ENCODE assay signal across 8 cellular contexts in the genomic region with DNA sequence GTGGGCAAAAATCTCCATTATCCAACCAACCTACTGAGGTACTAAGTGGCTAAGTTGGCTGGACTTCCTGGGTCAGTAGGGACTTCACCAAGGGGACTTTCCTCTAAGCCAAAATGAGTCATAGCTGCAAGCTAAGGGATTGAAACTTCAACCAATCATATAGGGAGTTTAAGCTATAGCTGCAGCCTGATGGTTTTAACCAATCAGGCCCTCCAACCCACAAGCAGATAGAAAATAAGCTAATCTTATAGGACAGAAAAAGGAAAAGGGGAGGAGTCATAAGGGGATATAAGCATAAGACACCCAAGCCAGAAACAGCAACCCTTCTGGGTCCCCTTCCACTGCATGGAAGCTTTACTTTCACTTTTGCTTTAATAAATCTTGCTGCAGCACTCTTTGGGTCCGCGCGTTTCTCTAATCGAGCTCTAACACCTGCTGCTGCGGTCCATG.
DNase-seq lines count a peak whose midpoint lies in the region; ATAC-seq lines count a peak whose summit lies in the region.
"Not testable (repeated sequence)": the region's sequence is repeated elsewhere in the genome, so short reads cannot be mapped to it uniquely, and the experiment has no call there.

No MANE protein-coding gene starts in this region.

- H3K36me3 Mint-ChIP-seq in CD4-positive, CD25-positive, alpha-beta regulatory T cell; T-cell; activated T-cell treated with anti-CD3 and anti-CD28 coated beads, Interleukin-2, amount 50 U/mL, for 24 hours (ENCODE audit: low read depth); central memory CD8-positive, alpha-beta T cell (ENCODE audit: insufficient read depth); memory B cell: not testable (repeated sequence)

- not testable (repeated sequence) for H3K9me3 ChIP-seq in CD4-positive, CD25-positive, alpha-beta regulatory T cell (ENCODE audit: control insufficient read depth in 2 of 2, low read length in 2 of 2)

- H3K27ac Mint-ChIP-seq in CD4-positive, CD25-positive, alpha-beta regulatory T cell = peak overlapping the region; percentile 45 to 79 (median 79)
- peak overlapping the region; percentile 9 to 80 for H3K27ac Mint-ChIP-seq in T-cell
- not testable (repeated sequence) for H3K27ac Mint-ChIP-seq in activated T-cell treated with anti-CD3 and anti-CD28 coated beads, Interleukin-2, amount 50 U/mL, for 24 hours; memory B cell
- peak overlapping the region; percentile 72 for H3K27ac Mint-ChIP-seq in central memory CD8-positive, alpha-beta T cell (ENCODE audit: low read depth)

- peak; percentile 37 to 45 for ATAC-seq in CD4-positive, CD25-positive, alpha-beta regulatory T cell (ENCODE audit: low read depth in 2 of 2)
- ATAC-seq in GM18873 (IDR thresholded peaks at IDR 0.05; ENCODE audit: low FRiP score, unreplicated experiment) (peak; percentile 47), T-cell (replicated peaks in 1 of 4) (peak in 3 of 4 experiments; percentile 33 to 61 (median 53)), memory B cell (ENCODE audit: low read depth) (peak; percentile 45)
- peak; percentile 60 for ATAC-seq in central memory CD8-positive, alpha-beta T cell (replicated peaks; ENCODE audit: extremely low read depth, poor library complexity, severe bottlenecking)

- not testable (repeated sequence) for H3K36me3 ChIP-seq in CD4-positive, CD25-positive, alpha-beta regulatory T cell (ENCODE audit: control insufficient read depth, insufficient read depth, low read length)

- not testable (repeated sequence) for H3K27me3 Mint-ChIP-seq in CD4-positive, CD25-positive, alpha-beta regulatory T cell; T-cell; activated T-cell treated with anti-CD3 and anti-CD28 coated beads, Interleukin-2, amount 50 U/mL, for 24 hours; central memory CD8-positive, alpha-beta T cell; memory B cell

- POLR2A ChIA-PET in T-cell (lab: Charles Lee) = not testable (repeated sequence)

- not testable (repeated sequence) for H3K4me1 ChIP-seq in CD4-positive, CD25-positive, alpha-beta regulatory T cell (ENCODE audit: control insufficient read depth, insufficient read depth, low read length, poor library complexity, severe bottlenecking)

- not testable (repeated sequence) for H3K27me3 ChIP-seq in CD4-positive, CD25-positive, alpha-beta regulatory T cell (ENCODE audit: control insufficient read depth, insufficient read depth, low read length)

- peak overlapping the region; percentile 8 to 80 (median 52) for H3K4me3 Mint-ChIP-seq in CD4-positive, CD25-positive, alpha-beta regulatory T cell
- peak overlapping the region; percentile 72 for H3K4me3 Mint-ChIP-seq in T-cell
- H3K4me3 Mint-ChIP-seq in activated T-cell treated with anti-CD3 and anti-CD28 coated beads, Interleukin-2, amount 50 U/mL, for 24 hours = peak overlapping the region; percentile 44
- peak overlapping the region; percentile 37 for H3K4me3 Mint-ChIP-seq in central memory CD8-positive, alpha-beta T cell
- H3K4me3 Mint-ChIP-seq in memory B cell = peak overlapping the region; percentile 1

- H3K27ac ChIP-seq in CD4-positive, CD25-positive, alpha-beta regulatory T cell (ENCODE audit: insufficient read depth, low read length, poor library complexity, severe bottlenecking) = not testable (repeated sequence)

- H3K4me3 ChIP-seq in CD4-positive, CD25-positive, alpha-beta regulatory T cell (ENCODE audit: low read depth, low read length) = peak overlapping the region; percentile 48

- H3K9me3 Mint-ChIP-seq in CD4-positive, CD25-positive, alpha-beta regulatory T cell; T-cell; activated T-cell treated with anti-CD3 and anti-CD28 coated beads, Interleukin-2, amount 50 U/mL, for 24 hours; central memory CD8-positive, alpha-beta T cell; memory B cell: not testable (repeated sequence)

- CTCF ChIA-PET in T-cell (lab: Charles Lee) = not testable (repeated sequence)

- peak in 2 of 3 donors; percentile 15 to 52 for DNase-seq in CD4-positive, CD25-positive, alpha-beta regulatory T cell
- DNase-seq in HT1080 (ENCODE audit: low read depth) = peak; percentile 60
- DNase-seq in T-cell = peak in 9 of 34 experiments; percentile 1 to 14 (median 4)
- DNase-seq in activated T-cell treated with anti-CD3 and anti-CD28 coated beads, Interleukin-2, amount 50 U/mL, for 24 hours; central memory CD8-positive, alpha-beta T cell (ENCODE audit: low spot score in 2 of 2); memory B cell (ENCODE audit: low spot score in 2 of 2): not testable (repeated sequence)
- DNase-seq in stimulated activated CD4-positive, alpha-beta T cell treated with anti-CD3 and anti-CD28 coated beads, Interleukin-15, amount 100 ng/mL, for 24 hours = peak; percentile 2

- H3K4me1 Mint-ChIP-seq in CD4-positive, CD25-positive, alpha-beta regulatory T cell = peaks cover 0 to 12% (median 4%) of the 10 kb centered on the region in 4 donors
- H3K4me1 Mint-ChIP-seq in T-cell = peaks cover 23 to 34% (median 32%) of the 10 kb centered on the region in 3 donors
- H3K4me1 Mint-ChIP-seq in activated T-cell treated with anti-CD3 and anti-CD28 coated beads, Interleukin-2, amount 50 U/mL, for 24 hours (ENCODE audit: low read depth) = peaks cover 33% of the 10 kb centered on the region
- H3K4me1 Mint-ChIP-seq in central memory CD8-positive, alpha-beta T cell = peaks cover 10% of the 10 kb centered on the region
- H3K4me1 Mint-ChIP-seq in memory B cell = not testable (repeated sequence)

Comparison
In these comparisons a context has a peak if more than half of its experiments do, and no peak if none do; other contexts are left out.
1. H3K4me3 Mint-ChIP-seq: peak in every context shown above with its lines; median percentile 72 in T-cell; 52 in CD4-positive, CD25-positive, alpha-beta regulatory T cell; 44 in activated T-cell treated with anti-CD3 and anti-CD28 coated beads, Interleukin-2, amount 50 U/mL, for 24 hours; 37 in central memory CD8-positive, alpha-beta T cell; 1 in memory B cell.